Comparison of ENCODE assay signal across 7 cellular contexts in the genomic region with DNA sequence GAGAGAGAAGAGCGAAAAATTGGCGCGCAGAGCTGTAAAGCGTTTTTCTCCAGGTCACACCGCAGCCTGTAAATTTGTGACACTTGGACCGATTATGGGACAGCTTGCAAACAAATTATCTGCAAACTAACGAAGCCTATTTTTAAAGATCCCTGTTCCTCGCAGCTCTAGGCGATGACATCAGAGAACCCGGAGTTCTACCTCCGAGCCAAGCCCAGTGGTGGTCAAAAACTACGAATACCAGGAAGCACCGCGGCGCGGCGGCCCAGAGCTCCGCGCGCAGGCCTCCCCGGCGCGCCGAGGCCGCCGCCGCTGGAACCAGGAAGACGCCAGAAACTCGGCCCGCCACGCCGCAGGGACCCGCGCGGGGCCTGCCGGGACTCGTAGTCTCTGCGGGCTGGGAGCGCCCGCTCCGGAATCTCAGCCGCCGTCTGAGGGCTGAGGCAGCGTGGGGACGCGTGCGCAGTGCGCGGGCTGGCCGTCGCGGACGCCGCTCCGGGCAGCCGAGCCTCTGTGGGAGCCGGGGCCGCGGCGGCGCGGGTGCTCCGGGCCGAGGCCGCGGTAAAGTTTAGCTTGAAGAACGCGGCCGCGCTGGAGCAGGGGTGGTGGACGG. TPM values are rescaled to one million over a fixed set of nuclear protein-coding genes. Genes with fewer than 3 reads are reported as not detected.
A peak's percentile ranks its signal among the peaks of the same experiment; 100 is the strongest.
DNase-seq lines count a peak whose midpoint lies in the region; ATAC-seq, FAIRE-seq and TF ChIP-seq lines count a peak whose summit lies in the region.

TSS of gene PLEKHA1 (plus strand) at position 463 of the 613 bp plus-strand sequence. CDS start 18,493 bp downstream, outside the sequence.

- H3K4me2 ChIP-seq in skeletal muscle satellite cell (ENCODE audit: low read length): peak within 1 kb of the TSS; percentile 91

- H3K9me3 ChIP-seq in iPS-20b (ENCODE audit: insufficient read depth, low read depth, low read length) (no peaks in the 10 kb centered on the region), skeletal muscle satellite cell (replicated peaks; ENCODE audit: low read length) (no peaks in the 10 kb centered on the region)

- CTCF ChIA-PET in activated B cell treated with CpG ODN at 0.5 μM for 24 hours (lab: Charles Lee): interaction anchor here (0.9 to 1.8 kb wide), 5 partner anchors 21 to 75 kb away, joined by 3 to 5 read pairs (median 3); no protein-coding TSS in a partner anchor

- H3K27ac ChIP-seq in iPS-20b (ENCODE audit: low read length): peak within 1 kb of the TSS; percentile 2

- peaks cover 23% of the 10 kb centered on the region for H3K27me3 Mint-ChIP-seq in activated B cell treated with CpG ODN at 0.5 μM for 24 hours

- peak; percentile 66 for ATAC-seq in GM18520 (IDR thresholded peaks at IDR 0.05; ENCODE audit: unreplicated experiment)
- ATAC-seq in HG03064 (IDR thresholded peaks at IDR 0.05; ENCODE audit: low read depth, unreplicated experiment): peak; percentile 79
- ATAC-seq in activated B cell treated with CpG ODN at 0.5 μM for 24 hours (ENCODE audit: low read depth): peak; percentile 89

- no peak for FAIRE-seq in bronchial epithelial cell (lab: Jason Lieb, UNC)

- H3K9me3 Mint-ChIP-seq in activated B cell treated with CpG ODN at 0.5 μM for 24 hours: no peaks in the 10 kb centered on the region

- no peak for TF ChIP-seq CTCF in activated B cell treated with CpG ODN at 0.5 μM for 24 hours (IDR thresholded peaks at IDR 0.05)
- TF ChIP-seq CTCF in bronchial epithelial cell (IDR thresholded peaks at IDR 0.05; ENCODE audit: insufficient read depth, low read length, severe bottlenecking): no peak

- peak within 1 kb of the TSS; percentile 95 for H3K27ac Mint-ChIP-seq in activated B cell treated with CpG ODN at 0.5 μM for 24 hours

- H3K27me3 ChIP-seq in bronchial epithelial cell (ENCODE audit: control insufficient read depth, insufficient read depth, low read length) (no peaks in the 10 kb centered on the region), iPS-20b (ENCODE audit: insufficient read depth, low read length) (peaks cover 17% of the 10 kb centered on the region), skeletal muscle satellite cell (ENCODE audit: control insufficient read depth, insufficient read depth, low read length) (no peaks in the 10 kb centered on the region)

- H3K36me3 Mint-ChIP-seq in activated B cell treated with CpG ODN at 0.5 μM for 24 hours (ENCODE audit: low read depth): peaks cover 8% of the 10 kb centered on the region

- H3K4me1 ChIP-seq in iPS-20b (ENCODE audit: insufficient read depth, low read length): peaks cover 13% of the 10 kb centered on the region; the same call in 1 of the 2 replicates
- H3K4me1 ChIP-seq in skeletal muscle satellite cell (ENCODE audit: control insufficient read depth, insufficient read depth, low read length): peaks cover 14% of the 10 kb centered on the region

- DNase-seq in NCI-H2107 treated with DMSO at 0.1 percent for 48 hours (lab: John Stamatoyannopoulos, UW; ENCODE audit: unreplicated experiment): peak; percentile 75
- DNase-seq in activated B cell treated with CpG ODN at 0.5 μM for 24 hours: peak; percentile 90
- peak; percentile 87 for DNase-seq in bronchial epithelial cell (ENCODE audit: low read depth)

- POLR2A ChIA-PET in activated B cell treated with CpG ODN at 0.5 μM for 24 hours (lab: Charles Lee): interaction anchor here (0.6 to 1.9 kb wide), 12 partner anchors 10 to 780 kb away, joined by 3 to 8 read pairs (median 3); partner anchors contain the start of genes BUB3 and C10orf88

- peak within 1 kb of the TSS; percentile 93 for H3K4me3 Mint-ChIP-seq in activated B cell treated with CpG ODN at 0.5 μM for 24 hours

- peaks cover 30% of the 10 kb centered on the region for H3K4me1 Mint-ChIP-seq in activated B cell treated with CpG ODN at 0.5 μM for 24 hours

- H3K4me3 ChIP-seq in bronchial epithelial cell (ENCODE audit: low read depth, low read length) (peak within 1 kb of the TSS; percentile 84), iPS-20b (ENCODE audit: low read length) (peak within 1 kb of the TSS; percentile 80), skeletal muscle satellite cell (ENCODE audit: low read length) (peak within 1 kb of the TSS; percentile 91)

- peak within 1 kb of the TSS; percentile 67; the same call in 1 of the 2 replicates for H3K9ac ChIP-seq in iPS-20b (ENCODE audit: low read depth, low read length)
- peak within 1 kb of the TSS; percentile 86 for H3K9ac ChIP-seq in skeletal muscle satellite cell (ENCODE audit: low read depth, low read length)

- H3K36me3 ChIP-seq in bronchial epithelial cell (ENCODE audit: control insufficient read depth, insufficient read depth, low read length): peaks cover under 1% of the 10 kb centered on the region
- H3K36me3 ChIP-seq in iPS-20b (ENCODE audit: insufficient read depth, low read depth, low read length): no peaks in the 10 kb centered on the region
- H3K36me3 ChIP-seq in skeletal muscle satellite cell (ENCODE audit: insufficient read depth, low read length): no peaks in the 10 kb centered on the region

- intact Hi-C loops in activated B cell treated with CpG ODN at 0.5 μM for 24 hours (cut with micrococcal nuclease): loop anchor here (1.0 to 10.0 kb wide), 13 partner anchors 16 to 1520 kb away; partner anchors contain the start of genes ATE1, BUB3, FAM24B and IKZF5

RNA-seq across cellular contexts. Expression of gene PLEKHA1, which starts in this region (rescaled TPM):
- total RNA-seq in activated B cell treated with CpG ODN at 0.5 μM for 24 hours (11.8 and 12.8 TPM in 2 replicates), bronchial epithelial cell (35.3 and 38.9 TPM in 2 replicates)
- total RNA-seq in skeletal muscle satellite cell (2012; rRNA removed): 16.5 and 19.2 TPM in 2 replicates

Comparison
In these comparisons a context has a peak if more than half of its experiments do, and no peak if none do; other contexts are left out.
1. Peak in every context shown above with its lines: DNase-seq, ATAC-seq, H3K4me3 ChIP-seq and H3K27ac ChIP-seq.